Comparison of ENCODE assay signal across 10 cellular contexts in genomic region chr14:97185186-97185585, GRCh38.
A peak's percentile ranks its signal among the peaks of the same experiment; 100 is the strongest.
DNase-seq lines count a peak whose midpoint lies in the region; ATAC-seq and TF ChIP-seq lines count a peak whose summit lies in the region.
"Had no signal": no experiment of that assay in that cellular context is flagged by ENCODE, and none has a peak within 500 bp of the region (broad histone marks: within the 10 kb centered on the region; RNA-seq: fewer than 3 reads in every experiment).

No MANE protein-coding gene starts in this region.

- no peak overlapping the region for H3K4me3 Mint-ChIP-seq in brain

- no peaks in the 10 kb centered on the region for H3K36me3 Mint-ChIP-seq in brain

- DNase-seq in activated gamma-delta T cell treated with Interleukin-2 at 50 U/mL for 16 hours (peak; percentile 24), activated gamma-delta T cell (lab: John Stamatoyannopoulos, UW) (no peak), NB4 (ENCODE audit: low read depth) (peak; percentile 21), retinal pigment epithelial cell (ENCODE audit: low read depth) (no peak), CD1c-positive myeloid dendritic cell (ENCODE audit: extremely low spot score) (no peak)
- no peak for DNase-seq in NK-92 treated with Interleukin-12 subunit alpha and Interleukin-12 subunit beta, amount 100 ng/mL, for 24 hours (lab: John Stamatoyannopoulos, UW)
- DNase-seq: activated CD8-positive, alpha-beta memory T cell treated with anti-CD3 and anti-CD28 coated beads, Interleukin-2, amount 50 U/mL, for 48 hours; NCI-H226 had no signal

- peaks cover 0 to 6% (median 0%) of the 10 kb centered on the region in 5 experiments for H3K9me3 Mint-ChIP-seq in brain

- ATAC-seq in GM21367 (IDR thresholded peaks at IDR 0.05; ENCODE audit: unreplicated experiment) = no peak

- peaks cover 6% of the 10 kb centered on the region for H3K27me3 Mint-ChIP-seq in brain

- H3K4me1 Mint-ChIP-seq in brain = peaks cover 5% of the 10 kb centered on the region

- H3K4me3 ChIP-seq in NB4 (ENCODE audit: low read depth, low read length) (no peak overlapping the region), retinal pigment epithelial cell (ENCODE audit: low read length) (no peak overlapping the region)

- no peak overlapping the region for H3K27ac Mint-ChIP-seq in brain

- TF ChIP-seq CTCF in NB4 (IDR thresholded peaks at IDR 0.05; ENCODE audit: low read depth, low read length) (peak; percentile 19), brain (conservative IDR thresholded peaks at IDR 0.05) (peak; percentile 50 to 56), retinal pigment epithelial cell (conservative IDR thresholded peaks at IDR 0.05; ENCODE audit: low read depth, low read length) (peak; percentile 70)

- no peak for TF ChIP-seq POLR2A in NB4 (IDR thresholded peaks at IDR 0.05; ENCODE audit: extremely low read depth, insufficient read length)

Comparison
In these comparisons a context has a peak if more than half of its experiments do, and no peak if none do; other contexts are left out.
1. DNase-seq: peak in activated gamma-delta T cell treated with Interleukin-2 at 50 U/mL for 16 hours (single experiment) and NB4 (single experiment); none in activated gamma-delta T cell (single experiment), retinal pigment epithelial cell (single experiment), NK-92 treated with Interleukin-12 subunit alpha and Interleukin-12 subunit beta, amount 100 ng/mL, for 24 hours (single experiment) and CD1c-positive myeloid dendritic cell (single experiment).
2. CTCF ChIP-seq: peak in every context shown above with its lines; median percentile 70 in retinal pigment epithelial cell; 53 in brain; 19 in NB4.